Comparison of ENCODE assay signal across 1 cellular context in the genomic region with DNA sequence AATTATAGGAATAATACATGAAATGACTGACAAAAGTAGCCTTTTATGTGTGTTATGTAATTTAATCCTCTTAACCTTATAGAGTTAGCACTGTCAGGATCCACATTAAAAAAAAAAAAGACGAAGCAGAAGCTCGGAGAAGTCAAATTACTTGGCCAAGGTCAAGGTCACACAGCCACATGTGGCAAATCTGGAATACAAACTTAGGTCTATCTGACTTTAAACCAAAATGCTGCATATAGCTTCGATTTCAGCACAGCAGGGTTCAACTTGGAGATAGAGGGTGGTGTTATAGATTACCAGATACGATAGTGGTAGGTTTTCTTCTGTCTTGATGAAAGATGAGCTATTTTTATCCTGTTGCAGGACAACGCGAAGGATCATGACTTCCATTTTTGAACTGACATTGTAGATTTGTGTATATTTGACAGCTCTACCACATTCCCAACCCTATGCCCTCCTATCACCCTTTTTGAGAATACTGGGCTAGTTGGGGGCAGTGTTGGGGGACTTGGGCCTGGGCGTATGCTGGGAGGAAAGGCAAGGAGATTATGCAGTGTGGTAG.
TF ChIP-seq lines count a peak whose summit lies in the region.

No MANE protein-coding gene starts in this region.

TF ChIP-seq in IMR-90, 13 proteins besides CTCF, POLR2A, EP300 and RAD21 (continued from another document):
- TF ChIP-seq RCOR1 (IDR thresholded peaks at IDR 0.05; ENCODE audit: insufficient replicate concordance, low read length) (no peak), CEBPB (IDR thresholded peaks at IDR 0.05; ENCODE audit: low read depth, low read length) (no peak), BHLHE40 (IDR thresholded peaks at IDR 0.05; ENCODE audit: low read depth, low read length) (no peak), CHD1 (IDR thresholded peaks at IDR 0.05; ENCODE audit: low read depth, low read length) (no peak), SMC3 (IDR thresholded peaks at IDR 0.05; ENCODE audit: low read depth, low read length) (no peak)
- TF ChIP-seq, protein P1, sequence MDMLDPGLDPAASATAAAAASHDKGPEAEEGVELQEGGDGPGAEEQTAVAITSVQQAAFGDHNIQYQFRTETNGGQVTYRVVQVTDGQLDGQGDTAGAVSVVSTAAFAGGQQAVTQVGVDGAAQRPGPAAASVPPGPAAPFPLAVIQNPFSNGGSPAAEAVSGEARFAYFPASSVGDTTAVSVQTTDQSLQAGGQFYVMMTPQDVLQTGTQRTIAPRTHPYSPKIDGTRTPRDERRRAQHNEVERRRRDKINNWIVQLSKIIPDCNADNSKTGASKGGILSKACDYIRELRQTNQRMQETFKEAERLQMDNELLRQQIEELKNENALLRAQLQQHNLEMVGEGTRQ (IDR thresholded peaks at IDR 0.05; ENCODE audit: low read depth, low read length) = no peak
